Comparison of ENCODE assay signal across 21 cellular contexts in genomic region chr16:74578433-74578832, GRCh38. TPM values are rescaled to one million over a fixed set of nuclear protein-coding genes. Genes with fewer than 3 reads are reported as not detected.
DNase-seq lines count a peak whose midpoint lies in the region; ATAC-seq, FAIRE-seq and TF ChIP-seq lines count a peak whose summit lies in the region.
"Had no signal": no experiment of that assay in that cellular context is flagged by ENCODE, and none has a peak within 500 bp of the region (broad histone marks: within the 10 kb centered on the region; RNA-seq: fewer than 3 reads in every experiment).

No MANE protein-coding gene starts in this region.

- H3K9ac ChIP-seq in HCT116 (ENCODE audit: low read length), result peak overlapping the region; percentile 39

- no TSS peak for BruUV-seq in HCT116 (replicated peaks; lab: Mats Ljungman, UMichigan)

- peaks cover 8% of the 10 kb centered on the region; the same call in 1 of the 2 replicates for H4K20me1 ChIP-seq in HCT116 (ENCODE audit: insufficient read depth)

- ATAC-seq in HCT116, result peak; percentile 58
- ATAC-seq in naive thymus-derived CD8-positive, alpha-beta T cell, result no peak
- ATAC-seq: WTC11 had no signal

- no peak for TF ChIP-seq POLR2A in HCT116 (IDR thresholded peaks at IDR 0.05; ENCODE audit: borderline replicate concordance, extremely low read depth, insufficient read depth, insufficient read length)

- FAIRE-seq in GM19239 (lab: Jason Lieb, UNC), result no peak
- FAIRE-seq: RCC 7860 had no signal

- peak overlapping the region; percentile 84 for H3K27ac ChIP-seq in HCT116 (ENCODE audit: low read depth, low read length)
- H3K27ac ChIP-seq: 22Rv1, cardiac muscle cell, left ventricle myocardium inferior, upper lobe of left lung had no signal

- peaks cover 88 to 97% of the 10 kb centered on the region in 2 experiments for H3K4me1 ChIP-seq in HCT116 (ENCODE audit: control insufficient read depth in 1 of 2, insufficient read depth in 2 of 2, low read length in 2 of 2)

- POLR2A ChIA-PET in HCT116 (lab: Charles Lee), result interaction anchor here (0.8 to 2.0 kb wide), 9 partner anchors 9 to 28 kb away, joined by 3 to 8 read pairs (median 4); partner anchors contain the start of gene GLG1
- POLR2A ChIA-PET in naive thymus-derived CD8-positive, alpha-beta T cell (lab: Charles Lee), result interaction anchor here (1.2 kb wide), 1 partner anchor 28 kb away, joined by 4 read pairs; the partner anchor contains the start of gene GLG1

- no peaks in the 10 kb centered on the region for H3K27me3 ChIP-seq in HCT116 (ENCODE audit: insufficient read depth, low read length)
- H3K27me3 ChIP-seq: cardiac muscle cell, upper lobe of left lung had no signal

- peak overlapping the region in 1 of 2 experiments; percentile 35; a peak in 2 of 4 replicates for H3K4me3 ChIP-seq in HCT116 (replicated peaks in 1 of 2; ENCODE audit: low read depth in 1 of 2, low read length in 2 of 2)
- H3K4me3 ChIP-seq: cardiac muscle cell, left ventricle myocardium inferior, upper lobe of left lung had no signal

- H3K36me3 ChIP-seq in HCT116 (ENCODE audit: control insufficient read depth in 1 of 2, insufficient read depth in 2 of 2, low read length in 2 of 2), result no peaks in the 10 kb centered on the region
- H3K36me3 ChIP-seq: cardiac muscle cell, left ventricle myocardium inferior, upper lobe of left lung had no signal

- H3K36me3 Mint-ChIP-seq in T-helper 1 cell treated with Interleukin-12 subunit alpha and Interleukin-12 subunit beta and Interleukin-4 antibody, amounts not matched to agents 30 μg/mL and 1 μg/mL, for 36 hours (ENCODE audit: low read depth), result peaks cover 5% of the 10 kb centered on the region
- peaks cover 5% of the 10 kb centered on the region for H3K36me3 Mint-ChIP-seq in activated T-helper 1 cell treated with anti-CD3 and anti-CD28 coated beads, Interleukin-12 subunit alpha, Interleukin-12 subunit beta, Interleukin-2, Interleukin-4 antibody, amounts not matched to agents 30 ng/mL and 10 ng/mL and 1 ng/mL, durations not matched to agents 14 hours and 24 hours and 36 hours (ENCODE audit: low read depth)
- H3K36me3 Mint-ChIP-seq in naive thymus-derived CD8-positive, alpha-beta T cell, result peaks cover 0 to 30% (median 5%) of the 10 kb centered on the region in 3 donors
- H3K36me3 Mint-ChIP-seq: WTC11 had no signal

- H3K27ac Mint-ChIP-seq in T-helper 1 cell treated with Interleukin-12 subunit alpha and Interleukin-12 subunit beta and Interleukin-4 antibody, amounts not matched to agents 30 μg/mL and 1 μg/mL, for 36 hours, result no peak overlapping the region
- no peak overlapping the region for H3K27ac Mint-ChIP-seq in activated T-helper 1 cell treated with anti-CD3 and anti-CD28 coated beads, Interleukin-12 subunit alpha, Interleukin-12 subunit beta, Interleukin-2, Interleukin-4 antibody, amounts not matched to agents 30 ng/mL and 10 ng/mL and 1 ng/mL, durations not matched to agents 14 hours and 24 hours and 36 hours
- peak overlapping the region in 7 of 10 donors; percentile 11 to 84 (median 58) for H3K27ac Mint-ChIP-seq in naive thymus-derived CD8-positive, alpha-beta T cell
- H3K27ac Mint-ChIP-seq: activated naive CD8-positive, alpha-beta T cell treated with anti-CD3 and anti-CD28 coated beads, Interleukin-2, amount 10 ng/mL, durations not matched to agents 7 days and 5 days; WTC11 had no signal

- TF ChIP-seq CTCF in HCT116 (IDR thresholded peaks at IDR 0.05 in 2 of 3, conservative IDR thresholded peaks at IDR 0.05 in 1 of 3; ENCODE audit: borderline replicate concordance in 1 of 3, insufficient read depth in 1 of 3, low read depth in 2 of 3, low read length in 2 of 3), result no peak; a peak in 1 of 6 replicates

- no peaks in the 10 kb centered on the region for H3K9me3 ChIP-seq in HCT116 (ENCODE audit: control insufficient read depth in 1 of 2, insufficient read depth in 1 of 2, low read depth in 1 of 2, low read length in 2 of 2)
- H3K9me3 ChIP-seq: left ventricle myocardium inferior, upper lobe of left lung had no signal

- no peaks in the 10 kb centered on the region for H3K9me2 ChIP-seq in HCT116 (ENCODE audit: insufficient read depth)

- CTCF ChIA-PET in HCT116 (lab: Charles Lee), result interaction anchor here (0.9 kb wide), 1 partner anchor 284 kb away, joined by 4 read pairs; no protein-coding TSS in a partner anchor

- DNase-seq in T-helper 1 cell, result no peak
- peak; percentile 46 for DNase-seq in HCT116 (ENCODE audit: low read depth, low spot score)
- no peak for DNase-seq in activated T-helper 1 cell treated with anti-CD3 and anti-CD28 coated beads, Interleukin-12 subunit alpha, Interleukin-12 subunit beta, Interleukin-2, Interleukin-4 antibody, amounts not matched to agents 30 ng/mL and 10 ng/mL and 1 ng/mL, durations not matched to agents 14 hours and 24 hours and 36 hours (ENCODE audit: low spot score)
- DNase-seq in naive thymus-derived CD8-positive, alpha-beta T cell, result no peak
- no peak for DNase-seq in ureter (ENCODE audit: low spot score)
- DNase-seq in GM19239 (ENCODE audit: insufficient read length, low spot score), result no peak
- DNase-seq in NCI-H2196 treated with DMSO at 0.1 percent for 48 hours (lab: John Stamatoyannopoulos, UW; ENCODE audit: unreplicated experiment), result no peak
- DNase-seq: activated CD8-positive, alpha-beta memory T cell treated with anti-CD3 and anti-CD28 coated beads, Interleukin-2, amount 50 U/mL, for 4 hours; activated naive CD8-positive, alpha-beta T cell treated with anti-CD3 and anti-CD28 coated beads, Interleukin-2, amount 10 ng/mL, durations not matched to agents 7 days and 5 days; DND-41; effector CD8-positive, alpha-beta T cell; left ventricle myocardium inferior; NCI-H1092 treated with DMSO at 0.1 percent for 48 hours; NCI-H2107; posterior cingulate gyrus; upper lobe of left lung had no signal

- no peaks in the 10 kb centered on the region for H3K27me3 Mint-ChIP-seq in T-helper 1 cell treated with Interleukin-12 subunit alpha and Interleukin-12 subunit beta and Interleukin-4 antibody, amounts not matched to agents 30 μg/mL and 1 μg/mL, for 36 hours (ENCODE audit: low read depth)
- H3K27me3 Mint-ChIP-seq in activated T-helper 1 cell treated with anti-CD3 and anti-CD28 coated beads, Interleukin-12 subunit alpha, Interleukin-12 subunit beta, Interleukin-2, Interleukin-4 antibody, amounts not matched to agents 30 ng/mL and 10 ng/mL and 1 ng/mL, durations not matched to agents 14 hours and 24 hours and 36 hours (ENCODE audit: insufficient read depth), result no peaks in the 10 kb centered on the region
- no peaks in the 10 kb centered on the region for H3K27me3 Mint-ChIP-seq in naive thymus-derived CD8-positive, alpha-beta T cell
- H3K27me3 Mint-ChIP-seq: activated naive CD8-positive, alpha-beta T cell treated with anti-CD3 and anti-CD28 coated beads, Interleukin-2, amount 10 ng/mL, durations not matched to agents 7 days and 5 days had no signal

- peak overlapping the region; percentile 10 for H3K4me3 Mint-ChIP-seq in T-helper 1 cell treated with Interleukin-12 subunit alpha and Interleukin-12 subunit beta and Interleukin-4 antibody, amounts not matched to agents 30 μg/mL and 1 μg/mL, for 36 hours
- peak overlapping the region; percentile 7 for H3K4me3 Mint-ChIP-seq in activated T-helper 1 cell treated with anti-CD3 and anti-CD28 coated beads, Interleukin-12 subunit alpha, Interleukin-12 subunit beta, Interleukin-2, Interleukin-4 antibody, amounts not matched to agents 30 ng/mL and 10 ng/mL and 1 ng/mL, durations not matched to agents 14 hours and 24 hours and 36 hours
- peak overlapping the region in 2 of 10 donors; percentile 28 to 30 for H3K4me3 Mint-ChIP-seq in naive thymus-derived CD8-positive, alpha-beta T cell
- H3K4me3 Mint-ChIP-seq: activated naive CD8-positive, alpha-beta T cell treated with anti-CD3 and anti-CD28 coated beads, Interleukin-2, amount 10 ng/mL, durations not matched to agents 7 days and 5 days; WTC11 had no signal

- no peaks in the 10 kb centered on the region for H3K9me3 Mint-ChIP-seq in T-helper 1 cell treated with Interleukin-12 subunit alpha and Interleukin-12 subunit beta and Interleukin-4 antibody, amounts not matched to agents 30 μg/mL and 1 μg/mL, for 36 hours
- no peaks in the 10 kb centered on the region for H3K9me3 Mint-ChIP-seq in activated T-helper 1 cell treated with anti-CD3 and anti-CD28 coated beads, Interleukin-12 subunit alpha, Interleukin-12 subunit beta, Interleukin-2, Interleukin-4 antibody, amounts not matched to agents 30 ng/mL and 10 ng/mL and 1 ng/mL, durations not matched to agents 14 hours and 24 hours and 36 hours
- H3K9me3 Mint-ChIP-seq in naive thymus-derived CD8-positive, alpha-beta T cell, result no peaks in the 10 kb centered on the region
- H3K9me3 Mint-ChIP-seq: activated naive CD8-positive, alpha-beta T cell treated with anti-CD3 and anti-CD28 coated beads, Interleukin-2, amount 10 ng/mL, durations not matched to agents 7 days and 5 days; WTC11 had no signal

- H3K4me2 ChIP-seq in HCT116 (ENCODE audit: low read length), result peak overlapping the region; percentile 60

- H3K4me1 Mint-ChIP-seq in T-helper 1 cell treated with Interleukin-12 subunit alpha and Interleukin-12 subunit beta and Interleukin-4 antibody, amounts not matched to agents 30 μg/mL and 1 μg/mL, for 36 hours (ENCODE audit: low read depth), result peaks cover 26% of the 10 kb centered on the region
- H3K4me1 Mint-ChIP-seq in activated T-helper 1 cell treated with anti-CD3 and anti-CD28 coated beads, Interleukin-12 subunit alpha, Interleukin-12 subunit beta, Interleukin-2, Interleukin-4 antibody, amounts not matched to agents 30 ng/mL and 10 ng/mL and 1 ng/mL, durations not matched to agents 14 hours and 24 hours and 36 hours (ENCODE audit: low read depth), result peaks cover 44% of the 10 kb centered on the region
- peaks cover 26 to 92% (median 83%) of the 10 kb centered on the region in 4 donors for H3K4me1 Mint-ChIP-seq in naive thymus-derived CD8-positive, alpha-beta T cell

- RAD21 ChIA-PET in HCT116 (lab: Charles Lee; ENCODE audit: low non-redundant PET in 1 of 2, low total read pairs in 2 of 2, uncharacterized antibody in 2 of 2, unreplicated experiment in 2 of 2), result interaction anchor here (0.9 to 1.2 kb wide), 5 partner anchors 8 to 23 kb away, joined by 3 to 4 read pairs (median 3); no protein-coding TSS in a partner anchor

- TF ChIP-seq RAD21 in HCT116 (IDR thresholded peaks at IDR 0.05; ENCODE audit: low read depth), result no peak

- intact Hi-C loops in HCT116 (cut with micrococcal nuclease), result loop anchor here (1.0 kb wide), 1 partner anchor 16 kb away; no protein-coding TSS in a partner anchor
- intact Hi-C loops in activated T-helper 1 cell treated with anti-CD3 and anti-CD28 coated beads, Interleukin-12 subunit alpha, Interleukin-12 subunit beta, Interleukin-2, Interleukin-4 antibody, amounts not matched to agents 30 ng/mL and 10 ng/mL and 1 ng/mL, durations not matched to agents 14 hours and 24 hours and 36 hours (cut with micrococcal nuclease), result loop anchor here (1.0 kb wide), 3 partner anchors 23 to 48 kb away; partner anchors contain the start of gene GLG1

- peaks cover 92% of the 10 kb centered on the region for H3K79me2 ChIP-seq in HCT116 (ENCODE audit: insufficient read depth, low read length)

- no peak overlapping the region for H2AFZ ChIP-seq in HCT116 (ENCODE audit: low read depth, low read length, poor library complexity, severe bottlenecking)

RNA-seq across cellular contexts. Expression of gene GLG1, which starts 28.5 kb away (rescaled TPM):
- total RNA-seq in HCT116 (2021; ENCODE audit: unreplicated experiment) (237 TPM), ureter (121 TPM)
- polyA plus RNA-seq in HCT116 (2012), result 152 and 162 TPM in 2 replicates
- 66.5 and 71.8 TPM in 2 replicates for total RNA-seq in activated T-helper 1 cell treated with anti-CD3 and anti-CD28 coated beads, Interleukin-12 subunit alpha, Interleukin-12 subunit beta, Interleukin-2, Interleukin-4 antibody, amounts not matched to agents 30 ng/mL and 10 ng/mL and 1 ng/mL, durations not matched to agents 14 hours and 24 hours and 36 hours
- 100 to 1,000 TPM; 192 to 195 TPM for total RNA-seq in naive thymus-derived CD8-positive, alpha-beta T cell
- polyA plus RNA-seq in naive thymus-derived CD8-positive, alpha-beta T cell, result 100 to 1,000 TPM; 137 to 210 (median 164) TPM

Comparison
In these comparisons a context has a peak if more than half of its experiments do, and no peak if none do; other contexts are left out.
1. H3K27ac Mint-ChIP-seq: peak in naive thymus-derived CD8-positive, alpha-beta T cell (7 of 10); none in T-helper 1 cell treated with Interleukin-12 subunit alpha and Interleukin-12 subunit beta and Interleukin-4 antibody, amounts not matched to agents 30 μg/mL and 1 μg/mL, for 36 hours (single experiment) and activated T-helper 1 cell treated with anti-CD3 and anti-CD28 coated beads, Interleukin-12 subunit alpha, Interleukin-12 subunit beta, Interleukin-2, Interleukin-4 antibody, amounts not matched to agents 30 ng/mL and 10 ng/mL and 1 ng/mL, durations not matched to agents 14 hours and 24 hours and 36 hours (single experiment).